ENCODE assay signal across 34 cellular contexts in genomic region chr6:176766-177165, GRCh38.
"Had no signal": no experiment of that assay in that cellular context is flagged by ENCODE, and none has a peak within 500 bp of the region (broad histone marks: within the 10 kb centered on the region; RNA-seq: fewer than 3 reads in every experiment).

No MANE protein-coding gene starts in this region.

- H3K9ac ChIP-seq: KMS-11 had no signal

- H3K4me2 ChIP-seq: KMS-11 had no signal

- DNase-seq: Karpas-422, Kasumi-1, MG63, MM.1S, MV-4-11, NCI-H1048, NCI-H1092, NCI-H1092 treated with DMSO at 0.1 percent for 48 hours, NCI-H1105, NCI-H1105 treated with DMSO at 0.1 percent for 48 hours, NCI-H1417, NCI-H1417 treated with DMSO at 0.1 percent for 48 hours, NCI-H1436, NCI-H1436 treated with DMSO at 0.1 percent for 48 hours, NCI-H146, NCI-H1694, NCI-H1694 treated with DMSO at 0.1 percent for 48 hours, NCI-H187, NCI-H187 treated with DMSO at 0.1 percent for 48 hours, NCI-H1930, NCI-H2029, NCI-H2029 treated with DMSO at 0.1 percent for 48 hours, NCI-H2081, NCI-H2081 treated with DMSO at 0.1 percent for 48 hours, NCI-H2107, NCI-H2171, NCI-H2171 treated with DMSO at 0.1 percent for 48 hours, NCI-H2227 treated with DMSO at 0.1 percent for 48 hours, NCI-H226, NCI-H345, NCI-H446, NCI-H446 treated with DMSO at 0.1 percent for 48 hours, NCI-H510A had no signal

- H3K27me3 ChIP-seq: MG63 had no signal

- H3K9me3 ChIP-seq: MG63 had no signal

- H3K4me3 ChIP-seq: MG63 had no signal

- H3K27ac ChIP-seq: KMS-11 had no signal

- H3K36me3 ChIP-seq: MG63 had no signal
